ENCODE assay signal across 1 cellular context in the genomic region with DNA sequence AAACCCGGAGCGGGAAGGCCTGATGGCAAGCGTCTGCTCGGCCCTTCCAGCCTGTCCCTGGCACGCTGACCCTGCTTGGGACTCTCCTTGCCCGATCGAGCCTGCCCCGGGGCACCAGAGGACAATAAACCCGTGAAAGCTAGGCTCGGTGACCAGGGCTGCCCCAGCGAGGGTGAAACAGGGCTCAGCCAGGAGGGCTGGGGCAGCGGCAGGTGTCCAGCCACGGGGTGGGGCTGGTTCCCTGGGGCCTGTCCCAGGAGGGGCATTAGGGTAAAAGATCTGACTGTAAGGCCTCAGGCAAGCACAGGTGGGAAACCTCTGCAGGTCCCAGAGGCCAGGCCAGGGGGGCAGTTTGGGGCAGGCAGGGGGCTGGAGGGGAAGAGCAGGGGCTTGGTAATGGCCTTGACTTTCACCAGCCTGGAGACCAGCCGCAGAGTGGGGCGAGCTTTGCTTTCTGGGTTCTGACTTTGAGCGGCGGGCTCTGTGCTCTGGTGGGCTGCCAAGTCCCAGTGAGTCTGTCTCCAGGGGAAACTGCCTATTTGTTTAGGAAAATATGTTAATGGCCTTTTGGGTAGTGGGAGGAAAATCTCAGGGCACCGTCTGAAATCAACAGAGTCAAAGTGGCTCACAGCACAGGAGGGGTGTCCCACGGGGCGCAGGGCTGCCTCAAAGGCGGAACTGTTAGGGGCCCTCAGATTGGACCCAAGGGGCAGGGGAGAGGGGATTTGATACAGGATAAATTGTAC.
TF ChIP-seq lines count a peak whose summit lies in the region.

No MANE protein-coding gene starts in this region.

TF ChIP-seq in H1, 55 proteins besides CTCF, POLR2A, EP300 and RAD21 (continued from another document):
- no peak for TF ChIP-seq GABPA (IDR thresholded peaks at IDR 0.05; ENCODE audit: borderline replicate concordance, insufficient read depth, low read length)
